ENCODE assay signal across 8 cellular contexts in genomic region chr1:240122639-240123604, GRCh38. TPM values are rescaled to one million over a fixed set of nuclear protein-coding genes. Genes with fewer than 3 reads are reported as not detected.
DNase-seq lines count a peak whose midpoint lies in the region; TF ChIP-seq lines count a peak whose summit lies in the region.
"Had no signal": no experiment of that assay in that cellular context is flagged by ENCODE, and none has a peak within 500 bp of the region (broad histone marks: within the 10 kb centered on the region; RNA-seq: fewer than 3 reads in every experiment).

No MANE protein-coding gene starts in this region.

- TF ChIP-seq CTCF in adrenal gland (IDR thresholded peaks at IDR 0.05), result no peak
- TF ChIP-seq CTCF in suprapubic skin (IDR thresholded peaks at IDR 0.05), result no peak
- TF ChIP-seq CTCF in lower leg skin (IDR thresholded peaks at IDR 0.05), result no peak

- H3K9me3 ChIP-seq in adrenal gland (replicated peaks in 1 of 3), result no peaks in the 10 kb centered on the region
- no peaks in the 10 kb centered on the region for H3K9me3 ChIP-seq in suprapubic skin

- intact Hi-C loops in adrenal gland (cut with DNase I), result no loop called here
- intact Hi-C loops in lower leg skin (cut with DNase I; ENCODE audit: low total_unique reads), result no loop called here

- H3K4me1 ChIP-seq in adrenal gland (replicated peaks in 1 of 2) (no peaks in the 10 kb centered on the region), suprapubic skin (no peaks in the 10 kb centered on the region)

- H3K27ac ChIP-seq in adrenal gland (peak overlapping the region in 1 of 5 donors; percentile 44), substantia nigra (ENCODE audit: low read depth, low read length, poor library complexity, severe bottlenecking) (no peak overlapping the region), suprapubic skin (no peak overlapping the region)

- no peak for TF ChIP-seq EP300 in suprapubic skin (IDR thresholded peaks at IDR 0.05)

- DNase-seq in NCI-H1417 treated with DMSO at 0.1 percent for 48 hours (lab: John Stamatoyannopoulos, UW) (peak; percentile 92), adrenal gland (peak in 5 of 7 donors; percentile 24 to 83 (median 28)), kidney tubule cell (ENCODE audit: low spot score) (peak; percentile 26), substantia nigra (lab: John Stamatoyannopoulos, UW) (peak in 35 of 49 donors; percentile 14 to 76 (median 44)), NCI-H82 (lab: John Stamatoyannopoulos, UW) (no peak), suprapubic skin (ENCODE audit: low spot score in 2 of 2) (no peak), lower leg skin (ENCODE audit: low spot score in 2 of 2) (no peak)
- DNase-seq: activated T-cell treated with anti-CD3 and anti-CD28 coated beads, Interleukin-2, amount 50 U/mL, for 24 hours had no signal

- no peak overlapping the region for H3K4me3 ChIP-seq in adrenal gland
- H3K4me3 ChIP-seq in suprapubic skin, result no peak overlapping the region
- no peak overlapping the region for H3K4me3 ChIP-seq in lower leg skin (ENCODE audit: low read depth, poor library complexity, severe bottlenecking)

- 47 to 52% (median 50%) methylated on average over 20 of the region's 20 CpGs for WGBS in adrenal gland, 4 donors
- 38% methylated on average over 20 of the region's 20 CpGs for WGBS in suprapubic skin
- WGBS in lower leg skin, 2 donors, result 37 to 47% methylated on average over 17 to 20 of the region's 20 CpGs

- H3K36me3 ChIP-seq in adrenal gland (replicated peaks in 1 of 2), result no peaks in the 10 kb centered on the region
- no peaks in the 10 kb centered on the region for H3K36me3 ChIP-seq in suprapubic skin

- no peaks in the 10 kb centered on the region for H3K27me3 ChIP-seq in adrenal gland
- no peaks in the 10 kb centered on the region for H3K27me3 ChIP-seq in suprapubic skin

- no peak for TF ChIP-seq POLR2A in adrenal gland (IDR thresholded peaks at IDR 0.05)
- TF ChIP-seq POLR2A in suprapubic skin (IDR thresholded peaks at IDR 0.05), result no peak
- no peak for TF ChIP-seq POLR2A in lower leg skin (IDR thresholded peaks at IDR 0.05)

RNA-seq across cellular contexts. Expression of gene FMN2, which starts 31.2 kb away (rescaled TPM):
- total RNA-seq in adrenal gland (1 to 10 TPM in 7 of 8 donors, under 1 TPM in 1; 0.69 to 9.8 (median 1.8) TPM), suprapubic skin (under 1 TPM in 2 of 4 donors, not detected in 2; 0.11 to 0.89 TPM), lower leg skin (1 to 10 TPM in 1 of 4 donors, under 1 TPM in 2, not detected in 1; 0.46 to 1.4 (median 0.49) TPM)
- 1 to 10 TPM in 2 of 3 donors, under 1 TPM in 1; 0.91 to 9.2 (median 5.7) TPM for polyA plus RNA-seq in adrenal gland

Comparison
In these comparisons a context has a peak if more than half of its experiments do, and no peak if none do; other contexts are left out.
1. DNase-seq: peak in NCI-H1417 treated with DMSO at 0.1 percent for 48 hours (single experiment), adrenal gland (5 of 7), kidney tubule cell (single experiment) and substantia nigra (35 of 49); none in NCI-H82 (single experiment), suprapubic skin (0 of 2) and lower leg skin (0 of 2).